In the genomic region with DNA sequence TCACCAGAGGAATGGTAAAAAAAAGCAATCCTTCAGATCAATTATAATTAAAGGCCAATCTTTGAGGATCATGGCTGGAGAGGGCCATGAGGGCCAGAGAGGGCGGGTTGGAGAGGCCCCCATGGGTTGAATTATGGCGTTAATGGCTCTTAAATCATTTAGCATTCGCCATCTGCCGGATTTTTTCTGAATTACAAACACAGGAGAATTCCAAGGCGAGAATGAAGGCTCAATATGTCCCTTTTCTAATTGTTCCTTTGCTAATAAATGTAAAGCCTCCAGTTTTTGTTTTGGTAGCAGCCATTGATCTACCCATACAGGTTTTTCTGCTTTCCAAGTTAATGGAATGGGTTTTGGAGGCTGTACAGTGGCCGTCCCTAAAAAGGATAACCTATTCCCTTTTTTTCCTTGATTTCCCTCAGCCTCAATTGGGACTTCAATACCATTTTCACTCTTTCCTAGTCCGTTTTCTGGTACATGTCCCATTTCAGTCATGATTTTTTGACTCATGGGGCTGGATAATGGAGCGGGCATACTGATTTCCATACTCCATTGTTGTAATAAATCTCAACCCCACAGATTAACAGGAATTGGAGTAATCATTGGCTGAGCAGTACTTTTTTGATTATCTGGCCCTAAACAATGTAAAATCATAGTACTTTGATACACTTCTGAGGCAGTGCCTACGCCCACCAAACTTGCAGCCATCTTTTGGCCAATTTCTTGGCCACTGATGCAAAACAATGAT, we compare ENCODE assay signal across 9 cellular contexts. TPM values are rescaled to one million over a fixed set of nuclear protein-coding genes. Genes with fewer than 3 reads are reported as not detected.
A peak's percentile ranks its signal among the peaks of the same experiment; 100 is the strongest.
DNase-seq lines count a peak whose midpoint lies in the region; ATAC-seq, FAIRE-seq and TF ChIP-seq lines count a peak whose summit lies in the region.
"Had no signal": no experiment of that assay in that cellular context is flagged by ENCODE, and none has a peak within 500 bp of the region (broad histone marks: within the 10 kb centered on the region; RNA-seq: fewer than 3 reads in every experiment).

No MANE protein-coding gene starts in this region.

- H3K36me3 ChIP-seq in GM06990 (ENCODE audit: control insufficient read depth, insufficient read depth, low read length) = no peaks in the 10 kb centered on the region

- ATAC-seq in GM18505 (IDR thresholded peaks at IDR 0.05; ENCODE audit: unreplicated experiment) (no peak), HG02610 (IDR thresholded peaks at IDR 0.05; ENCODE audit: unreplicated experiment) (no peak)

- 0 out of 2 replicates have a peak, but pooled peaks cover 1% of the 10 kb centered on the region for H3K27me3 ChIP-seq in GM06990 (replicated peaks; ENCODE audit: control insufficient read depth, insufficient read depth, low read length)

- peak; percentile 72 for FAIRE-seq in A204.1 (lab: Jason Lieb, UNC)

- peaks cover 2% of the 10 kb centered on the region for H3K9me3 Mint-ChIP-seq in glutamatergic neuron (ENCODE audit: unreplicated experiment)
- H3K9me3 Mint-ChIP-seq: activated naive CD8-positive, alpha-beta T cell treated with anti-CD3 and anti-CD28 coated beads, Interleukin-2, amount 10 ng/mL, durations not matched to agents 7 days and 5 days had no signal

- H3K27ac Mint-ChIP-seq in glutamatergic neuron (ENCODE audit: unreplicated experiment) = peak overlapping the region; percentile 86
- H3K27ac Mint-ChIP-seq: activated naive CD8-positive, alpha-beta T cell treated with anti-CD3 and anti-CD28 coated beads, Interleukin-2, amount 10 ng/mL, durations not matched to agents 7 days and 5 days had no signal

- peak overlapping the region; percentile 56 for H3K4me3 Mint-ChIP-seq in glutamatergic neuron (ENCODE audit: unreplicated experiment)
- H3K4me3 Mint-ChIP-seq: activated naive CD8-positive, alpha-beta T cell treated with anti-CD3 and anti-CD28 coated beads, Interleukin-2, amount 10 ng/mL, durations not matched to agents 7 days and 5 days had no signal

- peaks cover 4% of the 10 kb centered on the region for H3K27me3 Mint-ChIP-seq in glutamatergic neuron (ENCODE audit: unreplicated experiment)

- H3K4me3 ChIP-seq in GM06990 (replicated peaks; ENCODE audit: low read depth, low read length) = no peak overlapping the region

- peaks cover under 1% of the 10 kb centered on the region for H3K36me3 Mint-ChIP-seq in glutamatergic neuron (ENCODE audit: unreplicated experiment)
- H3K36me3 Mint-ChIP-seq: activated naive CD8-positive, alpha-beta T cell treated with anti-CD3 and anti-CD28 coated beads, Interleukin-2, amount 10 ng/mL, durations not matched to agents 7 days and 5 days had no signal

- TF ChIP-seq CTCF in GM06990 (IDR thresholded peaks at IDR 0.05; ENCODE audit: insufficient read depth, low read length, poor library complexity, severe bottlenecking) (peak; percentile 29), glutamatergic neuron (IDR thresholded peaks at IDR 0.05; ENCODE audit: partially characterized antibody, unreplicated experiment) (peak; percentile 61)

- no peak for TF ChIP-seq POLR2A in GM18505 (IDR thresholded peaks at IDR 0.05; ENCODE audit: borderline replicate concordance, extremely low read depth, insufficient read depth, insufficient read length)

- peaks cover 53% of the 10 kb centered on the region for H3K4me1 Mint-ChIP-seq in glutamatergic neuron (ENCODE audit: low read depth, unreplicated experiment)

- DNase-seq in GM06990 (ENCODE audit: extremely low read depth, insufficient read length) = no peak
- peak; percentile 78 for DNase-seq in RKO (ENCODE audit: low spot score)
- no peak for DNase-seq in glutamatergic neuron
- DNase-seq in amniotic stem cell (lab: John Stamatoyannopoulos, UW) = no peak
- no peak for DNase-seq in COLO829 (ENCODE audit: low spot score)
- DNase-seq: activated naive CD8-positive, alpha-beta T cell treated with anti-CD3 and anti-CD28 coated beads, Interleukin-2, amount 10 ng/mL, durations not matched to agents 7 days and 5 days had no signal

RNA-seq across cellular contexts. Expression of a gene that starts 6.7 kb away (rescaled TPM):
- total RNA-seq in glutamatergic neuron (ENCODE audit: unreplicated experiment) = 46.1 TPM

RNA-seq across cellular contexts. Expression of a gene that starts 11.7 kb away (rescaled TPM):
- 20.0 TPM for total RNA-seq in glutamatergic neuron (ENCODE audit: unreplicated experiment)

RNA-seq across cellular contexts. Expression of a gene that starts 20.1 kb away (rescaled TPM):
- 1.9 TPM for total RNA-seq in glutamatergic neuron (ENCODE audit: unreplicated experiment)
- total RNA-seq: activated naive CD8-positive, alpha-beta T cell treated with anti-CD3 and anti-CD28 coated beads, Interleukin-2, amount 10 ng/mL, durations not matched to agents 7 days and 5 days had no signal

RNA-seq across cellular contexts. Expression of a gene that starts 23.3 kb away (rescaled TPM):
- 149 TPM for total RNA-seq in glutamatergic neuron (ENCODE audit: unreplicated experiment)

RNA-seq across cellular contexts. Expression of a gene that starts 26.4 kb away (rescaled TPM):
- not detected for total RNA-seq in glutamatergic neuron (ENCODE audit: unreplicated experiment)
- total RNA-seq: activated naive CD8-positive, alpha-beta T cell treated with anti-CD3 and anti-CD28 coated beads, Interleukin-2, amount 10 ng/mL, durations not matched to agents 7 days and 5 days had no signal
